2 cellular contexts compared by ENCODE assay signal in the genomic region with DNA sequence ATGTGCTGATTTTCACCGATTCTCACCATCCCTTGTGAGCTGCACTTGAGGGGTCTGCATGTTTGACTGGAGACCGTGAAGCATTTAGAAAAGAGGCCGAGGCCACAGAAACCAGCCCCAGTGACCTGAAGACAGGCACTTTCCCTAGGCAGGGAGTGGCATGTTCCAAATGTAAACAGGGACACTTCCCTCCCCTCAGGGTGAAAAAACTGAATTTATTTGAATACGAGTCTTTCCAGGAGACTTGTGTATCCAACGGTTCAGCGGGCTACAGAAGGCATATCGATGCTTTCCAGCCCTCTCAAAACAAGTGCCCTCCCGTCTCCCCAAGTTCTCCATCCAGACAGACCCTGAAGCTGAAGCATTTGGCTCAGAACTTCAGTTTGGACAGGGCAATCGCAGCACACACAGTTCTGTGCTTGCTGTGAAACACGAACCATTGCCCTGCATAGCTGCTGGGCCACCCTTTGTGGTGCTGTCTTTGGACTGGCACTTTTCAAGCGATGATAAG.
TF ChIP-seq lines count a peak whose summit lies in the region.

No MANE protein-coding gene starts in this region.

TF ChIP-seq in GM23338, 12 proteins besides CTCF, POLR2A, EP300 and RAD21:
- TF ChIP-seq, protein P1, sequence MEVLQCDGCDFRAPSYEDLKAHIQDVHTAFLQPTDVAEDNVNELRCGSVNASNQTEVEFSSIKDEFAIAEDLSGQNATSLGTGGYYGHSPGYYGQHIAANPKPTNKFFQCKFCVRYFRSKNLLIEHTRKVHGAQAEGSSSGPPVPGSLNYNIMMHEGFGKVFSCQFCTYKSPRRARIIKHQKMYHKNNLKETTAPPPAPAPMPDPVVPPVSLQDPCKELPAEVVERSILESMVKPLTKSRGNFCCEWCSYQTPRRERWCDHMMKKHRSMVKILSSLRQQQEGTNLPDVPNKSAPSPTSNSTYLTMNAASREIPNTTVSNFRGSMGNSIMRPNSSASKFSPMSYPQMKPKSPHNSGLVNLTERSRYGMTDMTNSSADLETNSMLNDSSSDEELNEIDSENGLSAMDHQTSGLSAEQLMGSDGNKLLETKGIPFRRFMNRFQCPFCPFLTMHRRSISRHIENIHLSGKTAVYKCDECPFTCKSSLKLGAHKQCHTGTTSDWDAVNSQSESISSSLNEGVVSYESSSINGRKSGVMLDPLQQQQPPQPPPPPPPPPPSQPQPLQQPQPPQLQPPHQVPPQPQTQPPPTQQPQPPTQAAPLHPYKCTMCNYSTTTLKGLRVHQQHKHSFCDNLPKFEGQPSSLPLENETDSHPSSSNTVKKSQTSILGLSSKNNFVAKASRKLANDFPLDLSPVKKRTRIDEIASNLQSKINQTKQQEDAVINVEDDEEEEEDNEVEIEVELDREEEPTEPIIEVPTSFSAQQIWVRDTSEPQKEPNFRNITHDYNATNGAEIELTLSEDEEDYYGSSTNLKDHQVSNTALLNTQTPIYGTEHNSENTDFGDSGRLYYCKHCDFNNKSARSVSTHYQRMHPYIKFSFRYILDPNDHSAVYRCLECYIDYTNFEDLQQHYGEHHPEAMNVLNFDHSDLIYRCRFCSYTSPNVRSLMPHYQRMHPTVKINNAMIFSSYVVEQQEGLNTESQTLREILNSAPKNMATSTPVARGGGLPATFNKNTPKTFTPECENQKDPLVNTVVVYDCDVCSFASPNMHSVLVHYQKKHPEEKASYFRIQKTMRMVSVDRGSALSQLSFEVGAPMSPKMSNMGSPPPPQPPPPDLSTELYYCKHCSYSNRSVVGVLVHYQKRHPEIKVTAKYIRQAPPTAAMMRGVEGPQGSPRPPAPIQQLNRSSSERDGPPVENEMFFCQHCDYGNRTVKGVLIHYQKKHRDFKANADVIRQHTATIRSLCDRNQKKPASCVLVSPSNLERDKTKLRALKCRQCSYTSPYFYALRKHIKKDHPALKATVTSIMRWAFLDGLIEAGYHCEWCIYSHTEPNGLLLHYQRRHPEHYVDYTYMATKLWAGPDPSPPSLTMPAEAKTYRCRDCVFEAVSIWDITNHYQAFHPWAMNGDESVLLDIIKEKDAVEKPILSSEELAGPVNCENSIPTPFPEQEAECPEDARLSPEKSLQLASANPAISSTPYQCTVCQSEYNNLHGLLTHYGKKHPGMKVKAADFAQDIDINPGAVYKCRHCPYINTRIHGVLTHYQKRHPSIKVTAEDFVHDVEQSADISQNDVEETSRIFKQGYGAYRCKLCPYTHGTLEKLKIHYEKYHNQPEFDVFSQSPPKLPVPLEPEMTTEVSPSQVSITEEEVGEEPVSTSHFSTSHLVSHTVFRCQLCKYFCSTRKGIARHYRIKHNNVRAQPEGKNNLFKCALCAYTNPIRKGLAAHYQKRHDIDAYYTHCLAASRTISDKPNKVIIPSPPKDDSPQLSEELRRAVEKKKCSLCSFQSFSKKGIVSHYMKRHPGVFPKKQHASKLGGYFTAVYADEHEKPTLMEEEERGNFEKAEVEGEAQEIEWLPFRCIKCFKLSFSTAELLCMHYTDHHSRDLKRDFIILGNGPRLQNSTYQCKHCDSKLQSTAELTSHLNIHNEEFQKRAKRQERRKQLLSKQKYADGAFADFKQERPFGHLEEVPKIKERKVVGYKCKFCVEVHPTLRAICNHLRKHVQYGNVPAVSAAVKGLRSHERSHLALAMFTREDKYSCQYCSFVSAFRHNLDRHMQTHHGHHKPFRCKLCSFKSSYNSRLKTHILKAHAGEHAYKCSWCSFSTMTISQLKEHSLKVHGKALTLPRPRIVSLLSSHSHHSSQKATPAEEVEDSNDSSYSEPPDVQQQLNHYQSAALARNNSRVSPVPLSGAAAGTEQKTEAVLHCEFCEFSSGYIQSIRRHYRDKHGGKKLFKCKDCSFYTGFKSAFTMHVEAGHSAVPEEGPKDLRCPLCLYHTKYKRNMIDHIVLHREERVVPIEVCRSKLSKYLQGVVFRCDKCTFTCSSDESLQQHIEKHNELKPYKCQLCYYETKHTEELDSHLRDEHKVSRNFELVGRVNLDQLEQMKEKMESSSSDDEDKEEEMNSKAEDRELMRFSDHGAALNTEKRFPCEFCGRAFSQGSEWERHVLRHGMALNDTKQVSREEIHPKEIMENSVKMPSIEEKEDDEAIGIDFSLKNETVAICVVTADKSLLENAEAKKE (CRISPR knock-in tag; IDR thresholded peaks at IDR 0.05) = no peak

TF ChIP-seq in H1, 55 proteins besides CTCF, POLR2A, EP300 and RAD21 (continued from another document):
- TF ChIP-seq JUN (IDR thresholded peaks at IDR 0.05; ENCODE audit: low read depth, low read length) (no peak), CHD2 (IDR thresholded peaks at IDR 0.05; ENCODE audit: low read length) (no peak), HDAC6 (IDR thresholded peaks at IDR 0.05; ENCODE audit: low read depth, low read length) (no peak), KDM1A (IDR thresholded peaks at IDR 0.05; ENCODE audit: borderline replicate concordance, low read length) (no peak), EGR1 (IDR thresholded peaks at IDR 0.05; ENCODE audit: borderline replicate concordance, low read depth, low read length) (no peak), MAFK (IDR thresholded peaks at IDR 0.05; ENCODE audit: low read depth, low read length) (no peak), KDM4A (IDR thresholded peaks at IDR 0.05; ENCODE audit: low read depth, low read length, severe bottlenecking) (no peak), CHD1 (IDR thresholded peaks at IDR 0.05; ENCODE audit: low read depth, low read length) (no peak), YY1 (IDR thresholded peaks at IDR 0.05; ENCODE audit: low read depth, low read length) (no peak), SIRT6 (IDR thresholded peaks at IDR 0.05; ENCODE audit: low read length) (no peak), POLR2AphosphoS5 (IDR thresholded peaks at IDR 0.05; ENCODE audit: low read depth, low read length) (no peak), HDAC2 (IDR thresholded peaks at IDR 0.05; ENCODE audit: borderline replicate concordance in 1 of 2, low read depth in 2 of 2, low read length in 2 of 2) (no peak)
- TF ChIP-seq, protein P2, sequence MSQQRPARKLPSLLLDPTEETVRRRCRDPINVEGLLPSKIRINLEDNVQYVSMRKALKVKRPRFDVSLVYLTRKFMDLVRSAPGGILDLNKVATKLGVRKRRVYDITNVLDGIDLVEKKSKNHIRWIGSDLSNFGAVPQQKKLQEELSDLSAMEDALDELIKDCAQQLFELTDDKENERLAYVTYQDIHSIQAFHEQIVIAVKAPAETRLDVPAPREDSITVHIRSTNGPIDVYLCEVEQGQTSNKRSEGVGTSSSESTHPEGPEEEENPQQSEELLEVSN (IDR thresholded peaks at IDR 0.05) = no peak
- TF ChIP-seq, protein P3, sequence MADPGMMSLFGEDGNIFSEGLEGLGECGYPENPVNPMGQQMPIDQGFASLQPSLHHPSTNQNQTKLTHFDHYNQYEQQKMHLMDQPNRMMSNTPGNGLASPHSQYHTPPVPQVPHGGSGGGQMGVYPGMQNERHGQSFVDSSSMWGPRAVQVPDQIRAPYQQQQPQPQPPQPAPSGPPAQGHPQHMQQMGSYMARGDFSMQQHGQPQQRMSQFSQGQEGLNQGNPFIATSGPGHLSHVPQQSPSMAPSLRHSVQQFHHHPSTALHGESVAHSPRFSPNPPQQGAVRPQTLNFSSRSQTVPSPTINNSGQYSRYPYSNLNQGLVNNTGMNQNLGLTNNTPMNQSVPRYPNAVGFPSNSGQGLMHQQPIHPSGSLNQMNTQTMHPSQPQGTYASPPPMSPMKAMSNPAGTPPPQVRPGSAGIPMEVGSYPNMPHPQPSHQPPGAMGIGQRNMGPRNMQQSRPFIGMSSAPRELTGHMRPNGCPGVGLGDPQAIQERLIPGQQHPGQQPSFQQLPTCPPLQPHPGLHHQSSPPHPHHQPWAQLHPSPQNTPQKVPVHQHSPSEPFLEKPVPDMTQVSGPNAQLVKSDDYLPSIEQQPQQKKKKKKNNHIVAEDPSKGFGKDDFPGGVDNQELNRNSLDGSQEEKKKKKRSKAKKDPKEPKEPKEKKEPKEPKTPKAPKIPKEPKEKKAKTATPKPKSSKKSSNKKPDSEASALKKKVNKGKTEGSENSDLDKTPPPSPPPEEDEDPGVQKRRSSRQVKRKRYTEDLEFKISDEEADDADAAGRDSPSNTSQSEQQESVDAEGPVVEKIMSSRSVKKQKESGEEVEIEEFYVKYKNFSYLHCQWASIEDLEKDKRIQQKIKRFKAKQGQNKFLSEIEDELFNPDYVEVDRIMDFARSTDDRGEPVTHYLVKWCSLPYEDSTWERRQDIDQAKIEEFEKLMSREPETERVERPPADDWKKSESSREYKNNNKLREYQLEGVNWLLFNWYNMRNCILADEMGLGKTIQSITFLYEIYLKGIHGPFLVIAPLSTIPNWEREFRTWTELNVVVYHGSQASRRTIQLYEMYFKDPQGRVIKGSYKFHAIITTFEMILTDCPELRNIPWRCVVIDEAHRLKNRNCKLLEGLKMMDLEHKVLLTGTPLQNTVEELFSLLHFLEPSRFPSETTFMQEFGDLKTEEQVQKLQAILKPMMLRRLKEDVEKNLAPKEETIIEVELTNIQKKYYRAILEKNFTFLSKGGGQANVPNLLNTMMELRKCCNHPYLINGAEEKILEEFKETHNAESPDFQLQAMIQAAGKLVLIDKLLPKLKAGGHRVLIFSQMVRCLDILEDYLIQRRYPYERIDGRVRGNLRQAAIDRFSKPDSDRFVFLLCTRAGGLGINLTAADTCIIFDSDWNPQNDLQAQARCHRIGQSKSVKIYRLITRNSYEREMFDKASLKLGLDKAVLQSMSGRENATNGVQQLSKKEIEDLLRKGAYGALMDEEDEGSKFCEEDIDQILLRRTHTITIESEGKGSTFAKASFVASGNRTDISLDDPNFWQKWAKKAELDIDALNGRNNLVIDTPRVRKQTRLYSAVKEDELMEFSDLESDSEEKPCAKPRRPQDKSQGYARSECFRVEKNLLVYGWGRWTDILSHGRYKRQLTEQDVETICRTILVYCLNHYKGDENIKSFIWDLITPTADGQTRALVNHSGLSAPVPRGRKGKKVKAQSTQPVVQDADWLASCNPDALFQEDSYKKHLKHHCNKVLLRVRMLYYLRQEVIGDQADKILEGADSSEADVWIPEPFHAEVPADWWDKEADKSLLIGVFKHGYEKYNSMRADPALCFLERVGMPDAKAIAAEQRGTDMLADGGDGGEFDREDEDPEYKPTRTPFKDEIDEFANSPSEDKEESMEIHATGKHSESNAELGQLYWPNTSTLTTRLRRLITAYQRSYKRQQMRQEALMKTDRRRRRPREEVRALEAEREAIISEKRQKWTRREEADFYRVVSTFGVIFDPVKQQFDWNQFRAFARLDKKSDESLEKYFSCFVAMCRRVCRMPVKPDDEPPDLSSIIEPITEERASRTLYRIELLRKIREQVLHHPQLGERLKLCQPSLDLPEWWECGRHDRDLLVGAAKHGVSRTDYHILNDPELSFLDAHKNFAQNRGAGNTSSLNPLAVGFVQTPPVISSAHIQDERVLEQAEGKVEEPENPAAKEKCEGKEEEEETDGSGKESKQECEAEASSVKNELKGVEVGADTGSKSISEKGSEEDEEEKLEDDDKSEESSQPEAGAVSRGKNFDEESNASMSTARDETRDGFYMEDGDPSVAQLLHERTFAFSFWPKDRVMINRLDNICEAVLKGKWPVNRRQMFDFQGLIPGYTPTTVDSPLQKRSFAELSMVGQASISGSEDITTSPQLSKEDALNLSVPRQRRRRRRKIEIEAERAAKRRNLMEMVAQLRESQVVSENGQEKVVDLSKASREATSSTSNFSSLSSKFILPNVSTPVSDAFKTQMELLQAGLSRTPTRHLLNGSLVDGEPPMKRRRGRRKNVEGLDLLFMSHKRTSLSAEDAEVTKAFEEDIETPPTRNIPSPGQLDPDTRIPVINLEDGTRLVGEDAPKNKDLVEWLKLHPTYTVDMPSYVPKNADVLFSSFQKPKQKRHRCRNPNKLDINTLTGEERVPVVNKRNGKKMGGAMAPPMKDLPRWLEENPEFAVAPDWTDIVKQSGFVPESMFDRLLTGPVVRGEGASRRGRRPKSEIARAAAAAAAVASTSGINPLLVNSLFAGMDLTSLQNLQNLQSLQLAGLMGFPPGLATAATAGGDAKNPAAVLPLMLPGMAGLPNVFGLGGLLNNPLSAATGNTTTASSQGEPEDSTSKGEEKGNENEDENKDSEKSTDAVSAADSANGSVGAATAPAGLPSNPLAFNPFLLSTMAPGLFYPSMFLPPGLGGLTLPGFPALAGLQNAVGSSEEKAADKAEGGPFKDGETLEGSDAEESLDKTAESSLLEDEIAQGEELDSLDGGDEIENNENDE (IDR thresholded peaks at IDR 0.05; ENCODE audit: insufficient replicate concordance, low read length) = no peak
TF ChIP-seq in H1: peak in this region for 0.
